1 cellular context compared by ENCODE assay signal in genomic region chr5:180809403-180810209, GRCh38.
TF ChIP-seq lines count a peak whose summit lies in the region.

No MANE protein-coding gene starts in this region.

TF ChIP-seq in K562, 482 proteins besides CTCF, POLR2A, EP300 and RAD21 (continued from another document and continues in another):
- TF ChIP-seq ZNF655 (CRISPR knock-in tag; IDR thresholded peaks at IDR 0.05) (no peak), MAFF (IDR thresholded peaks at IDR 0.05; ENCODE audit: low read length) (no peak), ARID3A (IDR thresholded peaks at IDR 0.05; ENCODE audit: borderline replicate concordance, low read depth, low read length) (no peak), ZBTB8A (IDR thresholded peaks at IDR 0.05; ENCODE audit: partially characterized antibody) (no peak), FOS (IDR thresholded peaks at IDR 0.05; ENCODE audit: extremely low read depth, insufficient read length) (no peak), RERE (CRISPR knock-in tag; IDR thresholded peaks at IDR 0.05; ENCODE audit: borderline replicate concordance) (no peak), SNAPC5 (CRISPR knock-in tag; IDR thresholded peaks at IDR 0.05) (no peak), POLR2B (IDR thresholded peaks at IDR 0.05; ENCODE audit: low read depth, partially characterized antibody) (no peak), SUPT5H (IDR thresholded peaks at IDR 0.05) (no peak), SMAD1 (IDR thresholded peaks at IDR 0.05; ENCODE audit: low read depth, low read length, partially characterized antibody) (no peak), TRIM28 (IDR thresholded peaks at IDR 0.05) (no peak), TAL1 (IDR thresholded peaks at IDR 0.05) (no peak), POU5F1 (IDR thresholded peaks at IDR 0.05; ENCODE audit: borderline replicate concordance, low read depth, low read length, partially characterized antibody) (no peak), MIER1 (IDR thresholded peaks at IDR 0.05; ENCODE audit: low read depth) (0 out of 2 replicates have a peak, but pooled peaks have one; percentile 17), THRAP3 (IDR thresholded peaks at IDR 0.05; ENCODE audit: borderline replicate concordance) (no peak), ETV6 (IDR thresholded peaks at IDR 0.05; ENCODE audit: borderline replicate concordance in 1 of 2, low read depth in 2 of 2, low read length in 1 of 2) (no peak), ETV6 (CRISPR knock-in tag; IDR thresholded peaks at IDR 0.05; ENCODE audit: borderline replicate concordance) (no peak), RBM25 (IDR thresholded peaks at IDR 0.05; ENCODE audit: low read depth, low read length, severe bottlenecking) (no peak), ZNF551 (CRISPR knock-in tag; IDR thresholded peaks at IDR 0.05) (no peak), ZNF174 (CRISPR knock-in tag; IDR thresholded peaks at IDR 0.05) (no peak), PHF21A (IDR thresholded peaks at IDR 0.05; ENCODE audit: borderline replicate concordance, low read depth) (no peak), ZNF324 (CRISPR knock-in tag; IDR thresholded peaks at IDR 0.05) (no peak), FOXK1 (CRISPR knock-in tag; IDR thresholded peaks at IDR 0.05; ENCODE audit: borderline replicate concordance) (no peak), NCOA4 (IDR thresholded peaks at IDR 0.05; ENCODE audit: partially characterized antibody) (no peak), ZNF407 (IDR thresholded peaks at IDR 0.05; ENCODE audit: low read depth) (no peak)
